ENCODE assay signal across 10 cellular contexts in genomic region chr12:24742378-24742777, GRCh38.
DNase-seq lines count a peak whose midpoint lies in the region; ATAC-seq, FAIRE-seq and TF ChIP-seq lines count a peak whose summit lies in the region.
"Had no signal": no experiment of that assay in that cellular context is flagged by ENCODE, and none has a peak within 500 bp of the region (broad histone marks: within the 10 kb centered on the region; RNA-seq: fewer than 3 reads in every experiment).

No MANE protein-coding gene starts in this region.

- POLR2A ChIA-PET in HepG2 (lab: Yijun Ruan, JAX) = no interaction called here
- POLR2A ChIA-PET in activated CD8-positive, alpha-beta T cell treated with anti-CD3 and anti-CD28 coated beads for 36 hours (lab: Charles Lee) = no interaction called here

- no TSS peak for BruUV-seq in HepG2 (replicated peaks; lab: Mats Ljungman, UMichigan)

- CTCF ChIA-PET in HepG2 (lab: Yijun Ruan, JAX; ENCODE audit: low intra/inter-chr PET ratio, low total read pairs) = no interaction called here
- CTCF ChIA-PET in activated CD8-positive, alpha-beta T cell treated with anti-CD3 and anti-CD28 coated beads for 36 hours (lab: Charles Lee) = no interaction called here

- 73% methylated on average over 3 of the region's 5 CpGs for WGBS in right lobe of liver (ENCODE audit: insufficient coverage, low coverage, low lambda C conversion rate, missing lambda C conversion rate)
- WGBS in HepG2 (ENCODE audit: low lambda C conversion rate) = 86% methylated on average over 5 of the region's 5 CpGs
- WGBS in spleen, 5 donors = 29 to 38% (median 33%) methylated on average over 5 of the region's 5 CpGs

- H4K20me1 ChIP-seq in HepG2 (ENCODE audit: insufficient read depth, low read length) = no peaks in the 10 kb centered on the region

- no peak overlapping the region for H3K27ac ChIP-seq in right lobe of liver
- no peak overlapping the region for H3K27ac ChIP-seq in HepG2 (ENCODE audit: extremely low read length, insufficient read depth, low read length)
- peak overlapping the region in 4 of 8 donors; percentile 8 to 60 (median 57) for H3K27ac ChIP-seq in spleen

- no peak overlapping the region for H2AFZ ChIP-seq in HepG2 (ENCODE audit: low read length)

- H3K27me3 Mint-ChIP-seq in activated CD8-positive, alpha-beta T cell treated with anti-CD3 and anti-CD28 coated beads for 36 hours = no peaks in the 10 kb centered on the region

- no peaks in the 10 kb centered on the region for H3K36me3 Mint-ChIP-seq in activated CD8-positive, alpha-beta T cell treated with anti-CD3 and anti-CD28 coated beads for 36 hours (ENCODE audit: low read depth)

- no peak overlapping the region for H3K4me2 ChIP-seq in HepG2 (ENCODE audit: low read depth, low read length)

- H3K4me1 Mint-ChIP-seq in activated CD8-positive, alpha-beta T cell treated with anti-CD3 and anti-CD28 coated beads for 36 hours (ENCODE audit: low read depth) = peaks cover 16% of the 10 kb centered on the region

- TF ChIP-seq POLR2A in right lobe of liver (IDR thresholded peaks at IDR 0.05) = no peak
- no peak for TF ChIP-seq POLR2A in HepG2 (IDR thresholded peaks at IDR 0.05; ENCODE audit: insufficient read depth in 1 of 2, low read depth in 2 of 2, low read length in 2 of 2)
- no peak for TF ChIP-seq POLR2A in spleen (IDR thresholded peaks at IDR 0.05)

- H3K36me3 ChIP-seq in right lobe of liver (no peaks in the 10 kb centered on the region), HepG2 (replicated peaks in 1 of 2; ENCODE audit: control insufficient read depth in 1 of 2, insufficient read depth in 2 of 2, low read length in 2 of 2) (no peaks in the 10 kb centered on the region), spleen (no peaks in the 10 kb centered on the region)

- no peak overlapping the region for H3K4me3 Mint-ChIP-seq in activated CD8-positive, alpha-beta T cell treated with anti-CD3 and anti-CD28 coated beads for 36 hours

- H3K9me3 Mint-ChIP-seq in activated CD8-positive, alpha-beta T cell treated with anti-CD3 and anti-CD28 coated beads for 36 hours = no peaks in the 10 kb centered on the region

- no peak overlapping the region for H3K9ac ChIP-seq in HepG2 (ENCODE audit: insufficient read depth, low read depth, low read length)

- H3K27me3 ChIP-seq in right lobe of liver (no peaks in the 10 kb centered on the region), HepG2 (ENCODE audit: control insufficient read depth in 1 of 2, insufficient read depth in 2 of 2, low read length in 2 of 2) (no peaks in the 10 kb centered on the region), spleen (replicated peaks in 1 of 7) (no peaks in the 10 kb centered on the region)

- no peaks in the 10 kb centered on the region for H3K4me1 ChIP-seq in right lobe of liver
- H3K4me1 ChIP-seq in HepG2 (ENCODE audit: insufficient read depth, low read length) = peaks cover 58% of the 10 kb centered on the region
- H3K4me1 ChIP-seq in spleen = peaks cover 0 to 35% (median 12%) of the 10 kb centered on the region in 6 donors

- intact Hi-C loops in right lobe of liver (cut with DNase I) (no loop called here), HepG2 (cut with micrococcal nuclease; ENCODE audit: unreplicated experiment) (no loop called here), spleen (cut with DNase I; ENCODE audit: low total_unique reads) (no loop called here)
- intact Hi-C loops in activated CD8-positive, alpha-beta T cell treated with anti-CD3 and anti-CD28 coated beads for 36 hours (cut with micrococcal nuclease) = no loop called here

- H3K27ac Mint-ChIP-seq in activated CD8-positive, alpha-beta T cell treated with anti-CD3 and anti-CD28 coated beads for 36 hours = peak overlapping the region; percentile 5

- FAIRE-seq in HepG2 (lab: Jason Lieb, UNC) = no peak
- FAIRE-seq: endothelial cell of umbilical vein had no signal

- H3K4me3 ChIP-seq in right lobe of liver (no peak overlapping the region), HepG2 (replicated peaks in 1 of 3; ENCODE audit: insufficient read depth in 1 of 3, low read depth in 2 of 3, low read length in 3 of 3) (no peak overlapping the region), spleen (no peak overlapping the region)
- H3K4me3 ChIP-seq: skin epidermis had no signal

- DNase-seq in right lobe of liver (no peak), HepG2 (ENCODE audit: low spot score) (no peak), spleen (peak; percentile 76), kidney tubule cell (ENCODE audit: low spot score) (no peak), NCI-H2107 (lab: John Stamatoyannopoulos, UW) (no peak)
- DNase-seq in activated CD8-positive, alpha-beta T cell treated with anti-CD3 and anti-CD28 coated beads for 36 hours = peak; percentile 42
- DNase-seq in activated CD4-positive, CD25-positive, alpha-beta regulatory T cell (lab: John Stamatoyannopoulos, UW) = no peak

- TF ChIP-seq RAD21 in HepG2 (CRISPR knock-in tag; IDR thresholded peaks at IDR 0.05) = no peak

- in situ Hi-C loops in HepG2 (cut with HindIII; ENCODE audit: extremely low pct_ligation_motif_present, low pct_unique_long_range_greater_than_20kb) = no loop called here

- no peak for TF ChIP-seq EP300 in HepG2 (IDR thresholded peaks at IDR 0.05; ENCODE audit: low read depth in 2 of 2, low read length in 2 of 2)
- TF ChIP-seq EP300 in HepG2 (CRISPR knock-in tag; IDR thresholded peaks at IDR 0.05; ENCODE audit: borderline replicate concordance) = no peak

- no peaks in the 10 kb centered on the region for H3K79me2 ChIP-seq in HepG2 (ENCODE audit: insufficient read depth, low read length)

- no peak for TF ChIP-seq CTCF in right lobe of liver (IDR thresholded peaks at IDR 0.05)
- no peak for TF ChIP-seq CTCF in HepG2 (CRISPR knock-in tag; IDR thresholded peaks at IDR 0.05)
- TF ChIP-seq CTCF in activated CD8-positive, alpha-beta T cell treated with anti-CD3 and anti-CD28 coated beads for 36 hours (IDR thresholded peaks at IDR 0.05) = no peak
- no peak for TF ChIP-seq CTCF in spleen (IDR thresholded peaks at IDR 0.05 in 8 of 11, conservative IDR thresholded peaks at IDR 0.05 in 3 of 11)

- ATAC-seq in right lobe of liver (peak; percentile 50 to 84 (median 70)), HepG2 (no peak), HG03097 (IDR thresholded peaks at IDR 0.05; ENCODE audit: low FRiP score, unreplicated experiment) (peak; percentile 88)
- ATAC-seq in activated CD8-positive, alpha-beta T cell treated with anti-CD3 and anti-CD28 coated beads for 36 hours = peak; percentile 90

- H3K9me3 ChIP-seq in right lobe of liver (no peaks in the 10 kb centered on the region), HepG2 (ENCODE audit: low read length) (no peaks in the 10 kb centered on the region), spleen (no peaks in the 10 kb centered on the region)

TF ChIP-seq in HepG2, 621 proteins besides CTCF, POLR2A, EP300 and RAD21:
- no peak for TF ChIP-seq ZZZ3 (CRISPR knock-in tag; IDR thresholded peaks at IDR 0.05; ENCODE audit: borderline replicate concordance)
- no peak for TF ChIP-seq GLMP (CRISPR knock-in tag; IDR thresholded peaks at IDR 0.05; ENCODE audit: borderline replicate concordance)
- no peak for TF ChIP-seq PLRG1 (conservative IDR thresholded peaks at IDR 0.05)
- no peak for TF ChIP-seq TCF7 (IDR thresholded peaks at IDR 0.05; ENCODE audit: low read depth)
- no peak for TF ChIP-seq ONECUT2 (CRISPR knock-in tag; IDR thresholded peaks at IDR 0.05)
- no peak for TF ChIP-seq THAP7 (CRISPR knock-in tag; IDR thresholded peaks at IDR 0.05)
- no peak for TF ChIP-seq MED13 (CRISPR knock-in tag; IDR thresholded peaks at IDR 0.05)
- no peak for TF ChIP-seq EHMT2 (IDR thresholded peaks at IDR 0.05; ENCODE audit: borderline replicate concordance, low read depth, low read length)
- TF ChIP-seq SIN3B (IDR thresholded peaks at IDR 0.05; ENCODE audit: low read length) = no peak
- no peak for TF ChIP-seq STAT5B (CRISPR knock-in tag; IDR thresholded peaks at IDR 0.05)
- TF ChIP-seq HNRNPL (IDR thresholded peaks at IDR 0.05; ENCODE audit: low read depth, low read length) = no peak
- TF ChIP-seq ZNF784 (CRISPR knock-in tag; IDR thresholded peaks at IDR 0.05; ENCODE audit: borderline replicate concordance) = no peak
- no peak for TF ChIP-seq IRF1 (CRISPR knock-in tag; IDR thresholded peaks at IDR 0.05; ENCODE audit: low read depth)
- TF ChIP-seq NR3C1 (CRISPR knock-in tag; IDR thresholded peaks at IDR 0.05) = no peak
- TF ChIP-seq KAT2B (IDR thresholded peaks at IDR 0.05; ENCODE audit: borderline replicate concordance, low read depth, low read length) = no peak

Comparison
In these comparisons a context has a peak if more than half of its experiments do, and no peak if none do; other contexts are left out.
1. DNase-seq: peak in activated CD8-positive, alpha-beta T cell treated with anti-CD3 and anti-CD28 coated beads for 36 hours (single experiment) and spleen (single experiment); none in right lobe of liver (0 of 3), HepG2 (single experiment), kidney tubule cell (single experiment), activated CD4-positive, CD25-positive, alpha-beta regulatory T cell (0 of 4) and NCI-H2107 (single experiment).